Comparison of ENCODE assay signal across 9 cellular contexts in genomic region chr10:84783386-84783785, GRCh38.
A peak's percentile ranks its signal among the peaks of the same experiment; 100 is the strongest.
DNase-seq lines count a peak whose midpoint lies in the region; ATAC-seq and TF ChIP-seq lines count a peak whose summit lies in the region.
"Had no signal": no experiment of that assay in that cellular context is flagged by ENCODE, and none has a peak within 500 bp of the region (broad histone marks: within the 10 kb centered on the region; RNA-seq: fewer than 3 reads in every experiment).

No MANE protein-coding gene starts in this region.

- peaks cover 2% of the 10 kb centered on the region for H3K27me3 Mint-ChIP-seq in activated CD8-positive, alpha-beta T cell treated with anti-CD3 and anti-CD28 coated beads for 36 hours

- 3 to 6% methylated on average over 1 of the region's 1 CpG for WGBS in aorta, 2 donors

- H3K4me1 Mint-ChIP-seq in activated CD8-positive, alpha-beta T cell treated with anti-CD3 and anti-CD28 coated beads for 36 hours (ENCODE audit: low read depth): no peaks in the 10 kb centered on the region

- no peak overlapping the region for H3K27ac Mint-ChIP-seq in activated CD8-positive, alpha-beta T cell treated with anti-CD3 and anti-CD28 coated beads for 36 hours

- POLR2A ChIA-PET in activated CD8-positive, alpha-beta T cell treated with anti-CD3 and anti-CD28 coated beads for 36 hours (lab: Charles Lee): no interaction called here

- H3K9me3 Mint-ChIP-seq in activated CD8-positive, alpha-beta T cell treated with anti-CD3 and anti-CD28 coated beads for 36 hours: no peaks in the 10 kb centered on the region

- CTCF ChIA-PET in activated CD8-positive, alpha-beta T cell treated with anti-CD3 and anti-CD28 coated beads for 36 hours (lab: Charles Lee): no interaction called here

- H3K4me1 ChIP-seq in aorta (ENCODE audit: control insufficient read depth in 1 of 2, insufficient read depth in 2 of 2, low read length in 2 of 2): no peaks in the 10 kb centered on the region

- H3K27ac ChIP-seq in aorta (ENCODE audit: low read depth in 1 of 2, low read length in 2 of 2): no peak overlapping the region
- H3K27ac ChIP-seq: skin epidermis had no signal

- DNase-seq in SKM-1 treated with dmso at 0.1 percent for 144 hours (lab: John Stamatoyannopoulos, UW; ENCODE audit: unreplicated experiment) (peak; percentile 12), SKM-1 (lab: John Stamatoyannopoulos, UW; ENCODE audit: unreplicated experiment) (no peak), KG1 (lab: John Stamatoyannopoulos, UW) (peak; percentile 4), inferior parietal cortex (ENCODE audit: extremely low spot score) (peak; percentile 17), activated gamma-delta T cell treated with Interleukin-2 at 50 U/mL for 16 hours (no peak), aorta (no peak)
- DNase-seq in activated CD8-positive, alpha-beta T cell treated with anti-CD3 and anti-CD28 coated beads for 36 hours: peak; percentile 25

- no peaks in the 10 kb centered on the region for H3K36me3 ChIP-seq in aorta (ENCODE audit: control insufficient read depth in 1 of 2, insufficient read depth in 2 of 2, low read length in 1 of 2)

- H3K4me3 ChIP-seq in aorta (ENCODE audit: low read length in 2 of 2): no peak overlapping the region
- H3K4me3 ChIP-seq: skin epidermis had no signal

- ATAC-seq in GM21717 (IDR thresholded peaks at IDR 0.05; ENCODE audit: unreplicated experiment) (peak; percentile 80), aorta (ENCODE audit: low FRiP score) (no peak)
- ATAC-seq in activated CD8-positive, alpha-beta T cell treated with anti-CD3 and anti-CD28 coated beads for 36 hours: peak; percentile 49

- TF ChIP-seq CTCF in activated CD8-positive, alpha-beta T cell treated with anti-CD3 and anti-CD28 coated beads for 36 hours (IDR thresholded peaks at IDR 0.05): peak; percentile 54

- intact Hi-C loops in activated CD8-positive, alpha-beta T cell treated with anti-CD3 and anti-CD28 coated beads for 36 hours (cut with micrococcal nuclease): no loop called here
- intact Hi-C loops in aorta (cut with DNase I): no loop called here

- no peaks in the 10 kb centered on the region for H3K36me3 Mint-ChIP-seq in activated CD8-positive, alpha-beta T cell treated with anti-CD3 and anti-CD28 coated beads for 36 hours (ENCODE audit: low read depth)

- H3K9me3 ChIP-seq in aorta (ENCODE audit: control insufficient read depth, low read length): no peaks in the 10 kb centered on the region

- H3K27me3 ChIP-seq in aorta (ENCODE audit: control insufficient read depth in 1 of 2, insufficient read depth in 2 of 2, low read length in 1 of 2): no peaks in the 10 kb centered on the region

- H3K4me3 Mint-ChIP-seq in activated CD8-positive, alpha-beta T cell treated with anti-CD3 and anti-CD28 coated beads for 36 hours: no peak overlapping the region

Comparison
In these comparisons a context has a peak if more than half of its experiments do, and no peak if none do; other contexts are left out.
1. DNase-seq: peak in SKM-1 treated with dmso at 0.1 percent for 144 hours (single experiment), KG1 (single experiment), activated CD8-positive, alpha-beta T cell treated with anti-CD3 and anti-CD28 coated beads for 36 hours (single experiment) and inferior parietal cortex (single experiment); none in SKM-1 (single experiment), activated gamma-delta T cell treated with Interleukin-2 at 50 U/mL for 16 hours (single experiment) and aorta (0 of 2).